ENCODE assay signal across 8 cellular contexts in the genomic region with DNA sequence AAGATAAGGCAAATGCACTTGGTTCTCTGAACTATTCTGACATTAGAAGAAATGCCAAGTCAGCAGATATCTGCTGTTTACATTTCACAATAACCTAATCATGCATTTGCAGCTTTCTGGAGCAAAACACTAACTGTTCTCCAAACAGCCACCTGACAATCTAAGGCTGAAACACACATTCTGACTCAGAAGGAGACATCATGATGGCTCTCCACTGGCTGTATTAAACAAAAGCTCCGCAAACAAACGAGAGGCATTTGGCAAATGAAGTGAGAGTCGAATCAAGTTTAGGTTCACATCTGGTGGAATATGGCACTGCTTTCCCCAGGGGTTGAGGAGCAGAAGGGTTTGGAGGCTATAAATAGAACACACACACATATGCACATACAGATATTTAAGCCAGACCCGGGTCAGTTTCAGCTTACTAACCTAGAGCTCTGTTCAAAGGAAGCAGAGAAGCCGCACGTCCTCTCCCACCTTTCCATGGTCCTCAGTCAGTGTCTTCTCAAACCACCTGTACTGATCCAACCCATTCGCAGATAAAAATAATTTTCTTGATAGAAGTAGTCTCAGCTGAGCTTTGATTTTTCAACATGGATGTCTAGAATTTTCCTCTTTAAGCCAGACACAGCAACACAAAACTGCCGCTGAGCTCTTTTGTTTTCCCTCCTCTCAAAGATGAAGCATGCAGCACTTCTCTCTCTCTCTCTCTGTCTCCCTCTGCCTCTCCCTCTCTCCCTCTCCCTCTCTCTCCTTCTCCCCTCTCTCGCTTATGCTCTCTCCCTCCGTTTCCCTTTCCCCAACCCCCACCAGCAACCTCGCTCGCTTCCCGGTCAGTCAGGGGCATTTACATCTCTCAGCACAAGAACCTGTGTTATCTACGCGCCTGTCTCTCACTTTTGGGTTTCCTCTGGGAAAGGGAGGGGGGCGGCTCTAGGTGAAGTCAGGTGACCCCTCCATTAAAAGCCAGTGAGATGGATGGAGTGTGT.
DNase-seq lines count a peak whose midpoint lies in the region; ATAC-seq and TF ChIP-seq lines count a peak whose summit lies in the region.

No MANE protein-coding gene starts in this region.

- H3K9me3 Mint-ChIP-seq in activated T-cell treated with anti-CD3 and anti-CD28 coated beads, Interleukin-2, amount 50 U/mL, for 72 hours: no peaks in the 10 kb centered on the region
- no peaks in the 10 kb centered on the region for H3K9me3 Mint-ChIP-seq in activated naive CD4-positive, alpha-beta T cell treated with anti-CD3 and anti-CD28 coated beads, Interleukin-2, amount 10 ng/mL, durations not matched to agents 7 days and 5 days

- no TSS peak for BruUV-seq in mammary epithelial cell (replicated peaks; lab: Mats Ljungman, UMichigan)

- no peaks in the 10 kb centered on the region for H3K36me3 Mint-ChIP-seq in activated T-cell treated with anti-CD3 and anti-CD28 coated beads, Interleukin-2, amount 50 U/mL, for 72 hours (ENCODE audit: insufficient read depth in 2 of 2)
- H3K36me3 Mint-ChIP-seq in activated naive CD4-positive, alpha-beta T cell treated with anti-CD3 and anti-CD28 coated beads, Interleukin-2, amount 10 ng/mL, durations not matched to agents 7 days and 5 days: no peaks in the 10 kb centered on the region

- dilution Hi-C loops in mammary epithelial cell (cut with HindIII; ENCODE audit: low sequenced_read_pairs): no loop called here

- no peaks in the 10 kb centered on the region for H3K9me3 ChIP-seq in BLaER1
- H3K9me3 ChIP-seq in liver (ENCODE audit: control insufficient read depth in 4 of 4, low read length in 3 of 4): no peaks in the 10 kb centered on the region
- no peaks in the 10 kb centered on the region for H3K9me3 ChIP-seq in mammary epithelial cell (replicated peaks; ENCODE audit: insufficient read depth, low read length)

- ATAC-seq in HG03565 (IDR thresholded peaks at IDR 0.05; ENCODE audit: unreplicated experiment) (peak; percentile 32), HG02798 (IDR thresholded peaks at IDR 0.05; ENCODE audit: poor library complexity, unreplicated experiment) (no peak)
- no peak for ATAC-seq in activated T-cell treated with anti-CD3 and anti-CD28 coated beads, Interleukin-2, amount 50 U/mL, for 72 hours (replicated peaks in 1 of 2)

- H3K9ac ChIP-seq in BLaER1 (no peak overlapping the region), liver (ENCODE audit: low read depth in 1 of 2, low read length in 2 of 2) (no peak overlapping the region), mammary epithelial cell (ENCODE audit: insufficient read depth, low read length) (no peak overlapping the region)

- H3K27ac ChIP-seq in BLaER1 (no peak overlapping the region), liver (ENCODE audit: low read depth in 1 of 2, low read length in 2 of 2) (no peak overlapping the region), mammary epithelial cell (ENCODE audit: insufficient read depth, low read depth, low read length) (no peak overlapping the region)

- no peak overlapping the region for H3K27ac Mint-ChIP-seq in activated T-cell treated with anti-CD3 and anti-CD28 coated beads, Interleukin-2, amount 50 U/mL, for 72 hours
- no peak overlapping the region for H3K27ac Mint-ChIP-seq in activated naive CD4-positive, alpha-beta T cell treated with anti-CD3 and anti-CD28 coated beads, Interleukin-2, amount 10 ng/mL, durations not matched to agents 7 days and 5 days

- in situ Hi-C loops in mammary epithelial cell (cut with MboI; ENCODE audit: low sequenced_read_pairs in 2 of 2): no loop called here

- H4K20me1 ChIP-seq in BLaER1: no peaks in the 10 kb centered on the region
- H4K20me1 ChIP-seq in mammary epithelial cell (ENCODE audit: insufficient read depth, low read length): no peaks in the 10 kb centered on the region

- no peaks in the 10 kb centered on the region for H3K27me3 ChIP-seq in BLaER1
- H3K27me3 ChIP-seq in liver (ENCODE audit: control insufficient read depth in 4 of 4, insufficient read depth in 4 of 4, low read length in 3 of 4): no peaks in the 10 kb centered on the region
- H3K27me3 ChIP-seq in mammary epithelial cell (ENCODE audit: insufficient read depth, low read length): peaks cover 5% of the 10 kb centered on the region

- no peaks in the 10 kb centered on the region for H3K79me2 ChIP-seq in mammary epithelial cell (ENCODE audit: insufficient read depth, low read length)

- CTCF ChIA-PET in mammary epithelial cell (lab: Charles Lee; ENCODE audit: low non-redundant PET): no interaction called here
- CTCF ChIA-PET in activated naive CD4-positive, alpha-beta T cell treated with anti-CD3 and anti-CD28 coated beads, Interleukin-2, amount 10 ng/mL, durations not matched to agents 7 days and 5 days (lab: Charles Lee): no interaction called here

- 9% methylated on average over 16 of the region's 16 CpGs for WGBS in liver
- WGBS in mammary epithelial cell (ENCODE audit: low coverage, missing lambda C conversion rate): 89% methylated on average over 14 of the region's 16 CpGs

- peaks cover 10% of the 10 kb centered on the region for H3K27me3 Mint-ChIP-seq in activated T-cell treated with anti-CD3 and anti-CD28 coated beads, Interleukin-2, amount 50 U/mL, for 72 hours (ENCODE audit: low read depth)
- H3K27me3 Mint-ChIP-seq in activated naive CD4-positive, alpha-beta T cell treated with anti-CD3 and anti-CD28 coated beads, Interleukin-2, amount 10 ng/mL, durations not matched to agents 7 days and 5 days: peaks cover 4% of the 10 kb centered on the region

- no peak for TF ChIP-seq RAD21 in liver (IDR thresholded peaks at IDR 0.05)

- H3K4me3 ChIP-seq in BLaER1 (no peak overlapping the region), liver (ENCODE audit: low read depth in 1 of 3, low read length in 3 of 3) (peak overlapping the region in 2 of 3 donors; percentile 29 to 31), mammary epithelial cell (replicated peaks in 1 of 3; ENCODE audit: insufficient read depth in 1 of 3, low read depth in 2 of 3, low read length in 3 of 3) (no peak overlapping the region)

- peak overlapping the region; percentile 74 for H3K4me2 ChIP-seq in BLaER1
- H3K4me2 ChIP-seq in mammary epithelial cell (ENCODE audit: insufficient read depth, low read depth, low read length): no peak overlapping the region

- DNase-seq in cerebellum (ENCODE audit: low spot score) (peak; percentile 10), mammary epithelial cell (no peak)
- no peak for DNase-seq in activated T-cell treated with anti-CD3 and anti-CD28 coated beads, Interleukin-2, amount 50 U/mL, for 72 hours
- no peak for DNase-seq in activated naive CD4-positive, alpha-beta T cell treated with anti-CD3 and anti-CD28 coated beads, Interleukin-2, amount 10 ng/mL, durations not matched to agents 7 days and 5 days

- TF ChIP-seq CTCF in liver (IDR thresholded peaks at IDR 0.05; ENCODE audit: low read depth, low read length, missing input control) (no peak), mammary epithelial cell (conservative IDR thresholded peaks at IDR 0.05 in 1 of 2, IDR thresholded peaks at IDR 0.05 in 1 of 2; ENCODE audit: extremely low read depth in 1 of 2, insufficient read depth in 1 of 2, low read depth in 1 of 2, low read length in 2 of 2) (no peak)

- no peaks in the 10 kb centered on the region for H3K4me1 Mint-ChIP-seq in activated T-cell treated with anti-CD3 and anti-CD28 coated beads, Interleukin-2, amount 50 U/mL, for 72 hours (ENCODE audit: low read depth)
- no peaks in the 10 kb centered on the region for H3K4me1 Mint-ChIP-seq in activated naive CD4-positive, alpha-beta T cell treated with anti-CD3 and anti-CD28 coated beads, Interleukin-2, amount 10 ng/mL, durations not matched to agents 7 days and 5 days

- intact Hi-C loops in mammary epithelial cell (cut with micrococcal nuclease): loop anchor here (10.0 kb wide), 1 partner anchor 66 kb away; no protein-coding TSS in a partner anchor

- H3K4me3 Mint-ChIP-seq in activated T-cell treated with anti-CD3 and anti-CD28 coated beads, Interleukin-2, amount 50 U/mL, for 72 hours: no peak overlapping the region
- no peak overlapping the region for H3K4me3 Mint-ChIP-seq in activated naive CD4-positive, alpha-beta T cell treated with anti-CD3 and anti-CD28 coated beads, Interleukin-2, amount 10 ng/mL, durations not matched to agents 7 days and 5 days

- no peak overlapping the region for H2AFZ ChIP-seq in mammary epithelial cell (ENCODE audit: low read depth, low read length)

- peaks cover 23% of the 10 kb centered on the region for H3K4me1 ChIP-seq in BLaER1
- H3K4me1 ChIP-seq in liver (ENCODE audit: control insufficient read depth in 4 of 4, insufficient read depth in 4 of 4, low read length in 3 of 4): peaks cover 2 to 18% (median 13%) of the 10 kb centered on the region in 4 donors
- no peaks in the 10 kb centered on the region for H3K4me1 ChIP-seq in mammary epithelial cell (ENCODE audit: insufficient read depth, low read length)

- H3K36me3 ChIP-seq in BLaER1: no peaks in the 10 kb centered on the region
- no peaks in the 10 kb centered on the region for H3K36me3 ChIP-seq in liver (ENCODE audit: control insufficient read depth in 4 of 4, insufficient read depth in 3 of 4, low read depth in 1 of 4, low read length in 3 of 4)
- H3K36me3 ChIP-seq in mammary epithelial cell (ENCODE audit: insufficient read depth, low read length): no peaks in the 10 kb centered on the region

TF ChIP-seq in liver, 16 proteins besides CTCF, POLR2A, EP300 and RAD21 (continues in another document):
- no peak for TF ChIP-seq SP1 (IDR thresholded peaks at IDR 0.05)
- TF ChIP-seq TAF1 (conservative IDR thresholded peaks at IDR 0.05): no peak
- TF ChIP-seq ZBTB33 (IDR thresholded peaks at IDR 0.05): no peak
- no peak for TF ChIP-seq JUND (IDR thresholded peaks at IDR 0.05)
- no peak for TF ChIP-seq YY1 (IDR thresholded peaks at IDR 0.05)
- TF ChIP-seq, protein P1, sequence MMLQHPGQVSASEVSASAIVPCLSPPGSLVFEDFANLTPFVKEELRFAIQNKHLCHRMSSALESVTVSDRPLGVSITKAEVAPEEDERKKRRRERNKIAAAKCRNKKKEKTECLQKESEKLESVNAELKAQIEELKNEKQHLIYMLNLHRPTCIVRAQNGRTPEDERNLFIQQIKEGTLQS (IDR thresholded peaks at IDR 0.05): no peak

Comparison
In these comparisons a context has a peak if more than half of its experiments do, and no peak if none do; other contexts are left out.
1. H3K4me3 ChIP-seq: peak in liver (2 of 3); none in BLaER1 (single experiment) and mammary epithelial cell (0 of 3).